Comparison of ENCODE assay signal across 8 cellular contexts in genomic region chr3:149717391-149718056, GRCh38. TPM values are rescaled to one million over a fixed set of nuclear protein-coding genes. Genes with fewer than 3 reads are reported as not detected.
A peak's percentile ranks its signal among the peaks of the same experiment; 100 is the strongest.
DNase-seq lines count a peak whose midpoint lies in the region; FAIRE-seq and TF ChIP-seq lines count a peak whose summit lies in the region.

No MANE protein-coding gene starts in this region.

- H2AFZ ChIP-seq in KMS-11 (ENCODE audit: low read depth) (peak overlapping the region; percentile 57; the same call in 1 of the 2 replicates), keratinocyte (ENCODE audit: control insufficient read depth, low read length) (peak overlapping the region; percentile 41)

- peak; percentile 80 for TF ChIP-seq CTCF in 22Rv1 (IDR thresholded peaks at IDR 0.05)
- peak; percentile 85 for TF ChIP-seq CTCF in KMS-11 (conservative IDR thresholded peaks at IDR 0.05; ENCODE audit: low read depth, low read length)
- TF ChIP-seq CTCF in keratinocyte (optimal IDR thresholded peaks at IDR 0.05 in 1 of 3, IDR thresholded peaks at IDR 0.05 in 1 of 3, conservative IDR thresholded peaks at IDR 0.05 in 1 of 3; ENCODE audit: extremely low read depth in 1 of 3, insufficient read depth in 2 of 3, low read length in 3 of 3), result peak; percentile 51 to 63 (median 59)

- H3K9me3 ChIP-seq in keratinocyte (ENCODE audit: control insufficient read depth, low read depth, low read length) (no peaks in the 10 kb centered on the region), stomach smooth muscle (ENCODE audit: control insufficient read depth in 2 of 2, low read length in 2 of 2) (peaks cover 3 to 6% of the 10 kb centered on the region in 2 donors)

- H4K20me1 ChIP-seq in KMS-11 (ENCODE audit: insufficient read depth) (no peaks in the 10 kb centered on the region), keratinocyte (ENCODE audit: control insufficient read depth, extremely low read depth, insufficient read depth, low read length) (no peaks in the 10 kb centered on the region)

- FAIRE-seq in G401.6 (lab: Jason Lieb, UNC) (peak; percentile 96), keratinocyte (lab: Jason Lieb, UNC) (peak; percentile 96)

- H3K27ac ChIP-seq in 22Rv1 (no peak overlapping the region), KMS-11 (no peak overlapping the region), keratinocyte (ENCODE audit: control insufficient read depth, insufficient read depth, low read length) (no peak overlapping the region), stomach smooth muscle (ENCODE audit: low read length) (no peak overlapping the region)

- no peaks in the 10 kb centered on the region for H3K9me1 ChIP-seq in keratinocyte (ENCODE audit: control insufficient read depth, extremely low read depth, insufficient read depth, low read length)

- peak; percentile 64 for DNase-seq in OCI-M1 (lab: John Stamatoyannopoulos, UW)
- peak; percentile 67 for DNase-seq in cerebellar cortex (ENCODE audit: low spot score)
- DNase-seq in keratinocyte (ENCODE audit: low read depth, low spot score), result no peak
- no peak for DNase-seq in GM19240 (ENCODE audit: insufficient read length, low spot score)

- no peak overlapping the region for H3K9ac ChIP-seq in KMS-11
- H3K9ac ChIP-seq in keratinocyte (ENCODE audit: control insufficient read depth, extremely low read depth, insufficient read depth, low read length), result no peak overlapping the region
- H3K9ac ChIP-seq in stomach smooth muscle (ENCODE audit: low read length in 2 of 2), result peak overlapping the region; percentile 14 to 52

- dilution Hi-C loops in keratinocyte (cut with MboI; ENCODE audit: extremely low pct_ligation_motif_present, low sequenced_read_pairs), result no loop called here

- H3K27me3 ChIP-seq in KMS-11 (ENCODE audit: insufficient read depth, low read depth) (no peaks in the 10 kb centered on the region), keratinocyte (ENCODE audit: control insufficient read depth, extremely low read depth, insufficient read depth, low read length) (no peaks in the 10 kb centered on the region), stomach smooth muscle (ENCODE audit: control insufficient read depth in 1 of 2, insufficient read depth in 2 of 2, low read length in 2 of 2) (no peaks in the 10 kb centered on the region)

- H3K79me2 ChIP-seq in KMS-11 (ENCODE audit: insufficient read depth, low read depth) (no peaks in the 10 kb centered on the region), keratinocyte (ENCODE audit: control insufficient read depth, insufficient read depth, low read length) (no peaks in the 10 kb centered on the region)

- H3K4me3 ChIP-seq in KMS-11 (IDR thresholded peaks at IDR 0.05; ENCODE audit: insufficient read depth, low read depth, low read length) (no peak overlapping the region), keratinocyte (ENCODE audit: control insufficient read depth in 2 of 3, extremely low read depth in 1 of 3, insufficient read depth in 2 of 3, low read depth in 1 of 3, low read length in 3 of 3) (no peak overlapping the region), stomach smooth muscle (ENCODE audit: low read length in 2 of 2) (peak overlapping the region; percentile 40 to 55)

- H3K4me2 ChIP-seq in KMS-11 (peak overlapping the region; percentile 38), keratinocyte (ENCODE audit: control insufficient read depth, extremely low read depth, insufficient read depth, low read depth, low read length) (no peak overlapping the region)

- H3K4me1 ChIP-seq in KMS-11 (ENCODE audit: low read depth, poor library complexity, severe bottlenecking) (peaks cover 7% of the 10 kb centered on the region), keratinocyte (ENCODE audit: control insufficient read depth, extremely low read depth, insufficient read depth, low read length) (peaks cover 3% of the 10 kb centered on the region), stomach smooth muscle (ENCODE audit: control insufficient read depth, insufficient read depth, low read length) (no peaks in the 10 kb centered on the region)

- H3K36me3 ChIP-seq in KMS-11 (ENCODE audit: insufficient read depth) (no peaks in the 10 kb centered on the region), keratinocyte (ENCODE audit: control insufficient read depth in 2 of 2, extremely low read depth in 1 of 2, insufficient read depth in 2 of 2, low read length in 2 of 2) (no peaks in the 10 kb centered on the region), stomach smooth muscle (ENCODE audit: control insufficient read depth in 2 of 2, insufficient read depth in 2 of 2, low read length in 2 of 2) (no peaks in the 10 kb centered on the region)

RNA-seq across cellular contexts. Expression of gene COMMD2, which starts 34.8 kb away (rescaled TPM):
- polyA plus RNA-seq in keratinocyte, result 36.1 to 51.0 TPM (median 46.0 TPM) in 3 replicates
- 31.1 TPM for polyA plus RNA-seq in keratinocyte (2011; ENCODE audit: low read depth)
- 32.8 and 62.8 TPM in 2 replicates for polyA plus RNA-seq in keratinocyte (2011; cell fraction: cytosol; rRNA removed)
- 21.0 and 36.3 TPM in 2 replicates for polyA plus RNA-seq in keratinocyte (2011; cell fraction: nucleus; rRNA removed)
- 21.5 and 27.1 TPM in 2 replicates for polyA plus RNA-seq in keratinocyte (2012; ENCODE audit: low replicate concordance)
- polyA minus RNA-seq in keratinocyte, result 4.2 to 48.7 TPM (median 13.9 TPM) in 3 replicates
- 8.2 TPM for polyA minus RNA-seq in keratinocyte (2011; cell fraction: cytosol; rRNA and poly(A)+ RNA removed)
- polyA minus RNA-seq in keratinocyte (2011; cell fraction: nucleus; rRNA and poly(A)+ RNA removed), result 7.0 and 19.2 TPM in 2 replicates

RNA-seq across cellular contexts. Expression of gene WWTR1, which starts 59.7 kb away (rescaled TPM):
- 31.9 to 93.4 TPM (median 77.3 TPM) in 3 replicates for polyA plus RNA-seq in keratinocyte
- 13.9 TPM for polyA plus RNA-seq in keratinocyte (2011; ENCODE audit: low read depth)
- 48.1 and 73.9 TPM in 2 replicates for polyA plus RNA-seq in keratinocyte (2011; cell fraction: cytosol; rRNA removed)
- polyA plus RNA-seq in keratinocyte (2011; cell fraction: nucleus; rRNA removed), result 68.1 and 79.7 TPM in 2 replicates
- polyA plus RNA-seq in keratinocyte (2012; ENCODE audit: low replicate concordance), result 22.1 and 51.6 TPM in 2 replicates
- polyA minus RNA-seq in keratinocyte, result 60.8 to 125 TPM (median 104 TPM) in 3 replicates
- polyA minus RNA-seq in keratinocyte (2011; cell fraction: cytosol; rRNA and poly(A)+ RNA removed), result 55.6 TPM
- polyA minus RNA-seq in keratinocyte (2011; cell fraction: nucleus; rRNA and poly(A)+ RNA removed), result 32.2 and 71.4 TPM in 2 replicates

Comparison
In these comparisons a context has a peak if more than half of its experiments do, and no peak if none do; other contexts are left out.
1. H3K4me3 ChIP-seq: peak in stomach smooth muscle (2 of 2); none in KMS-11 (single experiment) and keratinocyte (0 of 3).
2. H3K9ac ChIP-seq: peak in stomach smooth muscle (2 of 2); none in KMS-11 (single experiment) and keratinocyte (single experiment).
3. DNase-seq: peak in OCI-M1 (single experiment) and cerebellar cortex (single experiment); none in keratinocyte (single experiment) and GM19240 (single experiment).
4. Peak in every context shown above with its lines, with median percentiles within 50 percentile points of each other: CTCF ChIP-seq.